19 cellular contexts compared by ENCODE assay signal in the genomic region with DNA sequence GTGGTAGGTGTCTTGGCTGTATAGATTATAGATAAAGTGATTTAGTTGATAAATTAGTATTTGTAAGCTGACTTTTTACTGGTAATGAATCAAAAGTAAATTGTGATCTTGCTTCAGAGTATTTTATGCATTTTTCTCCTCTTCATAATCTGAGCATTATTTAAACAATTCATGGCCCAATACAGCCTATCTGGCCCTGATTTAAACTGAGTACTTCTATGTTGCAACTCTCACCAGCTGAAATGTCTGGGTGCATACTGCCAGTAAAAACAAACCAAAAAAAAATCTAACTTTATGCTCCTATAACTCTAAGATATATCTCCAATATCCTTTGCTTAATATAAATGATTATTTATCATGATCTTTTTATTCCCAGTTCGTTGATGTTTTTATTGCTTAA.
DNase-seq lines count a peak whose midpoint lies in the region; ATAC-seq, FAIRE-seq and TF ChIP-seq lines count a peak whose summit lies in the region.
"Had no signal": no experiment of that assay in that cellular context is flagged by ENCODE, and none has a peak within 500 bp of the region (broad histone marks: within the 10 kb centered on the region; RNA-seq: fewer than 3 reads in every experiment).

No MANE protein-coding gene starts in this region.

- ATAC-seq in GM19328 (IDR thresholded peaks at IDR 0.05; ENCODE audit: unreplicated experiment), result no peak
- no peak for ATAC-seq in GM18861 (IDR thresholded peaks at IDR 0.05; ENCODE audit: unreplicated experiment)
- ATAC-seq: Panc1, SK-N-SH treated with all-trans-retinoic acid at 6 μM for 48 hours had no signal

- WGBS in small intestine, 3 donors, result 94 to 98% (median 98%) methylated on average over 1 of the region's 1 CpG

- no peak overlapping the region for H3K27ac ChIP-seq in small intestine (ENCODE audit: low read depth in 1 of 2, low read length in 1 of 2)

- H3K4me3 ChIP-seq in AG10803 (ENCODE audit: low read length), result no peak overlapping the region
- no peak overlapping the region for H3K4me3 ChIP-seq in adipocyte (ENCODE audit: low read length)
- no peak overlapping the region for H3K4me3 ChIP-seq in small intestine (ENCODE audit: low read depth in 1 of 2, low read length in 2 of 2)

- H3K36me3 ChIP-seq in adipocyte (ENCODE audit: control insufficient read depth, insufficient read depth, low read length, severe bottlenecking) (peaks cover 32% of the 10 kb centered on the region), small intestine (ENCODE audit: control insufficient read depth in 2 of 2, insufficient read depth in 2 of 2, low read length in 2 of 2) (peaks cover 0 to 16% of the 10 kb centered on the region in 2 donors)

- DNase-seq in AG10803 (ENCODE audit: low read depth) (peak; percentile 34), adipocyte (ENCODE audit: low read depth) (peak; percentile 83), fibroblast of peridontal ligament (ENCODE audit: extremely low read depth) (peak; percentile 82), small intestine (no peak), HCEC 1CT (no peak)
- DNase-seq: H9, NCI-H1105 treated with DMSO at 0.1 percent for 48 hours, NCI-H1694, NCI-H2081, NCI-H2171, NCI-H524 treated with DMSO at 0.1 percent for 48 hours, NCI-H82 had no signal

- no peak overlapping the region for H3K9ac ChIP-seq in adipocyte (ENCODE audit: low read length)

- peak; percentile 47 for FAIRE-seq in small intestine (lab: Jason Lieb, UNC)
- FAIRE-seq: GM18507, GM19239, HTR-8/SVneo had no signal

- TF ChIP-seq CTCF in AG10803 (conservative IDR thresholded peaks at IDR 0.05; ENCODE audit: low read length), result no peak

- H3K9me3 ChIP-seq in adipocyte (ENCODE audit: control insufficient read depth, low read length) (no peaks in the 10 kb centered on the region), small intestine (ENCODE audit: control insufficient read depth, low read depth) (no peaks in the 10 kb centered on the region)

- H3K4me1 ChIP-seq in adipocyte (ENCODE audit: control insufficient read depth, insufficient read depth, low read length) (peaks cover 31% of the 10 kb centered on the region), small intestine (ENCODE audit: control insufficient read depth in 2 of 2, insufficient read depth in 1 of 2, low read depth in 1 of 2, low read length in 1 of 2) (no peaks in the 10 kb centered on the region)

- no peaks in the 10 kb centered on the region for H3K27me3 ChIP-seq in adipocyte (replicated peaks; ENCODE audit: control insufficient read depth, insufficient read depth, low read length)
- no peaks in the 10 kb centered on the region for H3K27me3 ChIP-seq in small intestine (ENCODE audit: control insufficient read depth in 2 of 2, insufficient read depth in 2 of 2, low read length in 2 of 2)

Comparison
In these comparisons a context has a peak if more than half of its experiments do, and no peak if none do; other contexts are left out.
1. DNase-seq: peak in AG10803 (single experiment), adipocyte (single experiment) and fibroblast of peridontal ligament (single experiment); none in small intestine (single experiment) and HCEC 1CT (single experiment).